9 cellular contexts compared by ENCODE assay signal in genomic region chr1:202122639-202123335, GRCh38. TPM values are rescaled to one million over a fixed set of nuclear protein-coding genes. Genes with fewer than 3 reads are reported as not detected.
A peak's percentile ranks its signal among the peaks of the same experiment; 100 is the strongest.
DNase-seq lines count a peak whose midpoint lies in the region; ATAC-seq and TF ChIP-seq lines count a peak whose summit lies in the region.
"Had no signal": no experiment of that assay in that cellular context is flagged by ENCODE, and none has a peak within 500 bp of the region (broad histone marks: within the 10 kb centered on the region; RNA-seq: fewer than 3 reads in every experiment).

GPR37L1 (plus strand) TSS chr1:202122917; CDS start chr1:202122964, 47 bp downstream.

- no peaks in the 10 kb centered on the region for H3K79me2 ChIP-seq in OCI-LY7 (ENCODE audit: insufficient read depth, low read depth, low read length)

- CTCF ChIA-PET in activated CD8-positive, alpha-beta T cell treated with anti-CD3 and anti-CD28 coated beads for 36 hours (lab: Charles Lee): interaction anchor here (2.8 kb wide), 1 partner anchor 13 kb away, joined by 11 read pairs; no protein-coding TSS in a partner anchor
- CTCF ChIA-PET in OCI-LY7 (lab: Charles Lee; ENCODE audit: unreplicated experiment): no interaction called here

- H3K9me3 Mint-ChIP-seq in activated CD8-positive, alpha-beta T cell treated with anti-CD3 and anti-CD28 coated beads for 36 hours: no peaks in the 10 kb centered on the region

- H3K4me1 Mint-ChIP-seq in activated CD8-positive, alpha-beta T cell treated with anti-CD3 and anti-CD28 coated beads for 36 hours (ENCODE audit: low read depth): no peaks in the 10 kb centered on the region

- no peak within 1 kb of the TSS for H2AFZ ChIP-seq in OCI-LY7 (ENCODE audit: low read length)

- H3K4me2 ChIP-seq in OCI-LY7 (ENCODE audit: low read length): no peak within 1 kb of the TSS

- DNase-seq in NCI-H1092 (lab: John Stamatoyannopoulos, UW): peak; percentile 35
- no peak for DNase-seq in brain microvascular endothelial cell
- peak; percentile 87 for DNase-seq in upper lobe of right lung
- DNase-seq in activated CD8-positive, alpha-beta T cell treated with anti-CD3 and anti-CD28 coated beads for 36 hours: no peak
- DNase-seq in GM20000 (ENCODE audit: low spot score): no peak
- no peak for DNase-seq in OCI-LY7 (ENCODE audit: low spot score)
- DNase-seq: activated CD4-positive, alpha-beta T cell treated with anti-CD3 and anti-CD28 coated beads, Interleukin-2, amount 50 U/mL, for 48 hours had no signal

- H3K4me3 ChIP-seq in brain microvascular endothelial cell (ENCODE audit: low read depth, low read length): no peak within 1 kb of the TSS
- H3K4me3 ChIP-seq in upper lobe of right lung: no peak within 1 kb of the TSS
- no peak within 1 kb of the TSS for H3K4me3 ChIP-seq in OCI-LY7 (ENCODE audit: low read depth, low read length, poor library complexity, severe bottlenecking)

- H4K20me1 ChIP-seq in OCI-LY7 (ENCODE audit: insufficient read depth, low read length): no peaks in the 10 kb centered on the region; the same call in 1 of the 2 replicates

- no peaks in the 10 kb centered on the region for H3K9me2 ChIP-seq in OCI-LY7 (ENCODE audit: insufficient read depth, low read length)

- H3K36me3 ChIP-seq in brain microvascular endothelial cell (replicated peaks) (no peaks in the 10 kb centered on the region), upper lobe of right lung (no peaks in the 10 kb centered on the region), OCI-LY7 (ENCODE audit: insufficient read depth, low read length) (no peaks in the 10 kb centered on the region)

- no TSS peak for BruUV-seq in OCI-LY7 (replicated peaks; lab: Mats Ljungman, UMichigan)

- intact Hi-C loops in upper lobe of right lung (cut with DNase I) (no loop called here), OCI-LY7 (cut with micrococcal nuclease; ENCODE audit: unreplicated experiment) (no loop called here)
- intact Hi-C loops in activated CD8-positive, alpha-beta T cell treated with anti-CD3 and anti-CD28 coated beads for 36 hours (cut with micrococcal nuclease): loop anchor here (5.0 kb wide), 1 partner anchor 115 kb away; no protein-coding TSS in a partner anchor

- in situ Hi-C loops in brain microvascular endothelial cell (cut with HindIII; ENCODE audit: low pct_ligation_motif_present, low sequenced_read_pairs): no loop called here

- H3K9me3 ChIP-seq in upper lobe of right lung (no peaks in the 10 kb centered on the region), OCI-LY7 (ENCODE audit: low read length) (no peaks in the 10 kb centered on the region)

- no peaks in the 10 kb centered on the region for H3K4me1 ChIP-seq in upper lobe of right lung
- no peaks in the 10 kb centered on the region for H3K4me1 ChIP-seq in OCI-LY7 (ENCODE audit: insufficient read depth, low read length, poor library complexity, severe bottlenecking)

- H3K27me3 ChIP-seq in brain microvascular endothelial cell (replicated peaks) (peaks cover 4% of the 10 kb centered on the region), layer of hippocampus (ENCODE audit: control insufficient read depth, insufficient read depth, low read length) (no peaks in the 10 kb centered on the region), upper lobe of right lung (no peaks in the 10 kb centered on the region)

- H3K27ac ChIP-seq in brain microvascular endothelial cell (no peak within 1 kb of the TSS), layer of hippocampus (ENCODE audit: low read depth, low read length) (peak within 1 kb of the TSS; percentile 95), upper lobe of right lung (no peak within 1 kb of the TSS), OCI-LY7 (ENCODE audit: low read depth, low read length, poor library complexity, severe bottlenecking) (no peak within 1 kb of the TSS)

- peaks cover 5% of the 10 kb centered on the region for H3K27me3 Mint-ChIP-seq in activated CD8-positive, alpha-beta T cell treated with anti-CD3 and anti-CD28 coated beads for 36 hours

- TF ChIP-seq CTCF in brain microvascular endothelial cell (IDR thresholded peaks at IDR 0.05; ENCODE audit: low read depth, low read length, missing control alignments) (peak; percentile 79), upper lobe of right lung (IDR thresholded peaks at IDR 0.05) (peak; percentile 50), GM20000 (IDR thresholded peaks at IDR 0.05; ENCODE audit: extremely low read depth, missing control alignments) (no peak), OCI-LY7 (conservative IDR thresholded peaks at IDR 0.05; ENCODE audit: low read length) (no peak)
- TF ChIP-seq CTCF in activated CD8-positive, alpha-beta T cell treated with anti-CD3 and anti-CD28 coated beads for 36 hours (IDR thresholded peaks at IDR 0.05): no peak

- H3K27ac Mint-ChIP-seq in activated CD8-positive, alpha-beta T cell treated with anti-CD3 and anti-CD28 coated beads for 36 hours: no peak within 1 kb of the TSS

- POLR2A ChIA-PET in activated CD8-positive, alpha-beta T cell treated with anti-CD3 and anti-CD28 coated beads for 36 hours (lab: Charles Lee): no interaction called here
- POLR2A ChIA-PET in OCI-LY7 (lab: Charles Lee): no interaction called here

- ATAC-seq in upper lobe of right lung: peak; percentile 86
- no peak for ATAC-seq in activated CD8-positive, alpha-beta T cell treated with anti-CD3 and anti-CD28 coated beads for 36 hours

- H3K36me3 Mint-ChIP-seq in activated CD8-positive, alpha-beta T cell treated with anti-CD3 and anti-CD28 coated beads for 36 hours (ENCODE audit: low read depth): no peaks in the 10 kb centered on the region

- no peak within 1 kb of the TSS for H3K4me3 Mint-ChIP-seq in activated CD8-positive, alpha-beta T cell treated with anti-CD3 and anti-CD28 coated beads for 36 hours

RNA-seq across cellular contexts. Expression of gene GPR37L1, which starts in this region (rescaled TPM):
- total RNA-seq in upper lobe of right lung: 0.06 TPM
- total RNA-seq in activated CD8-positive, alpha-beta T cell treated with anti-CD3 and anti-CD28 coated beads for 36 hours: not detected
- total RNA-seq in OCI-LY7 (2014; rRNA removed; shearing (Covaris generic)): 0.03 TPM in 1 of 2 replicates, not detected in the other
- total RNA-seq in OCI-LY7 (2022): not detected in 2 replicates
- total RNA-seq: mononuclear cell had no signal

Comparison
In these comparisons a context has a peak if more than half of its experiments do, and no peak if none do; other contexts are left out.
1. Peak in DNase-seq and ATAC-seq in upper lobe of right lung; RNA of the gene not detected or under 1 TPM.
2. CTCF ChIP-seq: peak in brain microvascular endothelial cell (single experiment) and upper lobe of right lung (single experiment); none in activated CD8-positive, alpha-beta T cell treated with anti-CD3 and anti-CD28 coated beads for 36 hours (single experiment), GM20000 (single experiment) and OCI-LY7 (single experiment).